ENCODE assay signal across 5 cellular contexts in genomic region chr15:20594219-20594618, GRCh38. TPM values are rescaled to one million over a fixed set of nuclear protein-coding genes. Genes with fewer than 3 reads are reported as not detected.
"Had no signal": no experiment of that assay in that cellular context is flagged by ENCODE, and none has a peak within 500 bp of the region (broad histone marks: within the 10 kb centered on the region; RNA-seq: fewer than 3 reads in every experiment).

No MANE protein-coding gene starts in this region.

RNA-seq across cellular contexts. Expression of gene GOLGA6L6, which starts 52.6 kb away (rescaled TPM):
- total RNA-seq: GM23248, H4, H7, HT-29 had no signal
- polyA plus RNA-seq: GM23248, IgD-negative memory B cell had no signal
